ENCODE assay signal across 15 cellular contexts in genomic region chr12:54034784-54035310, GRCh38. TPM values are rescaled to one million over a fixed set of nuclear protein-coding genes. Genes with fewer than 3 reads are reported as not detected.
A peak's percentile ranks its signal among the peaks of the same experiment; 100 is the strongest.
DNase-seq lines count a peak whose midpoint lies in the region; ATAC-seq, FAIRE-seq and TF ChIP-seq lines count a peak whose summit lies in the region.
"Had no signal": no experiment of that assay in that cellular context is flagged by ENCODE, and none has a peak within 500 bp of the region (broad histone marks: within the 10 kb centered on the region; RNA-seq: fewer than 3 reads in every experiment).

No MANE protein-coding gene starts in this region.

- H3K9me3 ChIP-seq in astrocyte (ENCODE audit: insufficient read depth, low read depth, low read length) (peaks cover 7% of the 10 kb centered on the region), upper lobe of right lung (no peaks in the 10 kb centered on the region), gastroesophageal sphincter (peaks cover 0 to 4% (median 0%) of the 10 kb centered on the region in 3 donors)
- H3K9me3 ChIP-seq: adrenal gland, heart left ventricle, MG63 had no signal

- H3K27ac Mint-ChIP-seq in activated naive CD8-positive, alpha-beta T cell treated with anti-CD3 and anti-CD28 coated beads, Interleukin-2, amount 10 ng/mL, durations not matched to agents 7 days and 5 days, result no peak overlapping the region
- no peak overlapping the region for H3K27ac Mint-ChIP-seq in activated naive CD8-positive, alpha-beta T cell treated with anti-CD3 and anti-CD28 coated beads, Interleukin-2, amount 50 U/mL, for 24 hours
- peak overlapping the region; percentile 83 for H3K27ac Mint-ChIP-seq in astrocyte (ENCODE audit: unreplicated experiment)
- peak overlapping the region; percentile 98 for H3K27ac Mint-ChIP-seq in mesothelial cell of epicardium

- no peak for ATAC-seq in activated naive CD8-positive, alpha-beta T cell treated with anti-CD3 and anti-CD28 coated beads, Interleukin-2, amount 10 ng/mL, durations not matched to agents 7 days and 5 days (ENCODE audit: low read depth)
- ATAC-seq in activated naive CD8-positive, alpha-beta T cell treated with anti-CD3 and anti-CD28 coated beads, Interleukin-2, amount 50 U/mL, for 24 hours, result no peak
- ATAC-seq in upper lobe of right lung, result no peak
- no peak for ATAC-seq in HG03097 (IDR thresholded peaks at IDR 0.05; ENCODE audit: low FRiP score, unreplicated experiment)
- ATAC-seq in gastroesophageal sphincter, result no peak
- ATAC-seq: heart left ventricle had no signal

- H3K4me1 ChIP-seq in astrocyte (ENCODE audit: insufficient read depth, low read length) (no peaks in the 10 kb centered on the region), upper lobe of right lung (no peaks in the 10 kb centered on the region), gastroesophageal sphincter (peaks cover 0 to 44% (median 10%) of the 10 kb centered on the region in 3 donors)

- no peaks in the 10 kb centered on the region for H3K36me3 Mint-ChIP-seq in activated naive CD8-positive, alpha-beta T cell treated with anti-CD3 and anti-CD28 coated beads, Interleukin-2, amount 10 ng/mL, durations not matched to agents 7 days and 5 days
- no peaks in the 10 kb centered on the region for H3K36me3 Mint-ChIP-seq in activated naive CD8-positive, alpha-beta T cell treated with anti-CD3 and anti-CD28 coated beads, Interleukin-2, amount 50 U/mL, for 24 hours (ENCODE audit: low read depth)
- H3K36me3 Mint-ChIP-seq in astrocyte (ENCODE audit: low read depth, unreplicated experiment) (peaks cover 3% of the 10 kb centered on the region), mesothelial cell of epicardium (no peaks in the 10 kb centered on the region)

- H3K36me3 ChIP-seq in astrocyte (ENCODE audit: insufficient read depth, low read length) (no peaks in the 10 kb centered on the region), upper lobe of right lung (no peaks in the 10 kb centered on the region), gastroesophageal sphincter (no peaks in the 10 kb centered on the region)
- H3K36me3 ChIP-seq: adrenal gland, heart left ventricle had no signal

- POLR2A ChIA-PET in activated naive CD8-positive, alpha-beta T cell treated with anti-CD3 and anti-CD28 coated beads, Interleukin-2, amount 10 ng/mL, durations not matched to agents 7 days and 5 days (lab: Charles Lee), result no interaction called here

- H3K27ac ChIP-seq in astrocyte (ENCODE audit: low read depth, low read length) (no peak overlapping the region), upper lobe of right lung (no peak overlapping the region), gastroesophageal sphincter (peak overlapping the region in 2 of 4 donors; percentile 67 to 84)
- H3K27ac ChIP-seq: heart left ventricle, SK-N-MC had no signal

- H2AFZ ChIP-seq in astrocyte (ENCODE audit: low read depth, low read length), result no peak overlapping the region

- H3K27me3 ChIP-seq in astrocyte (ENCODE audit: insufficient read depth, low read length) (peaks cover 75% of the 10 kb centered on the region), upper lobe of right lung (peaks cover 93% of the 10 kb centered on the region), gastroesophageal sphincter (peaks cover 56% of the 10 kb centered on the region)
- H3K27me3 ChIP-seq: adrenal gland, MG63 had no signal

- TF ChIP-seq EP300 in gastroesophageal sphincter (IDR thresholded peaks at IDR 0.05), result no peak

- TF ChIP-seq CTCF in astrocyte (IDR thresholded peaks at IDR 0.05; ENCODE audit: insufficient read depth, low read depth, low read length) (no peak), mesothelial cell of epicardium (IDR thresholded peaks at IDR 0.05; ENCODE audit: unreplicated experiment) (no peak), upper lobe of right lung (IDR thresholded peaks at IDR 0.05) (no peak), gastroesophageal sphincter (IDR thresholded peaks at IDR 0.05) (no peak)

- H3K4me2 ChIP-seq in astrocyte (ENCODE audit: low read length), result no peak overlapping the region

- H3K9ac ChIP-seq in astrocyte (ENCODE audit: low read length), result no peak overlapping the region

- no peaks in the 10 kb centered on the region for H3K79me2 ChIP-seq in astrocyte (ENCODE audit: insufficient read depth, low read length)

- no peak for DNase-seq in activated naive CD8-positive, alpha-beta T cell treated with anti-CD3 and anti-CD28 coated beads, Interleukin-2, amount 10 ng/mL, durations not matched to agents 7 days and 5 days
- no peak for DNase-seq in activated naive CD8-positive, alpha-beta T cell treated with anti-CD3 and anti-CD28 coated beads, Interleukin-2, amount 50 U/mL, for 24 hours
- DNase-seq in astrocyte (ENCODE audit: low read depth) (no peak), mesothelial cell of epicardium (ENCODE audit: low spot score in 2 of 2, unreplicated experiment in 2 of 2) (no peak), upper lobe of right lung (peak; percentile 37), NCI-H446 treated with DMSO at 0.1 percent for 48 hours (lab: John Stamatoyannopoulos, UW) (no peak)
- DNase-seq: DMS153, heart left ventricle, MG63, NCI-H1930, NCI-H510A treated with DMSO at 0.1 percent for 48 hours had no signal

- H3K27me3 Mint-ChIP-seq in activated naive CD8-positive, alpha-beta T cell treated with anti-CD3 and anti-CD28 coated beads, Interleukin-2, amount 10 ng/mL, durations not matched to agents 7 days and 5 days, result peaks cover 94% of the 10 kb centered on the region
- H3K27me3 Mint-ChIP-seq in activated naive CD8-positive, alpha-beta T cell treated with anti-CD3 and anti-CD28 coated beads, Interleukin-2, amount 50 U/mL, for 24 hours, result peaks cover 83% of the 10 kb centered on the region
- peaks cover 84% of the 10 kb centered on the region for H3K27me3 Mint-ChIP-seq in astrocyte (ENCODE audit: low read depth, unreplicated experiment)
- peaks cover 16% of the 10 kb centered on the region for H3K27me3 Mint-ChIP-seq in mesothelial cell of epicardium (ENCODE audit: low read depth)

- peaks cover 11% of the 10 kb centered on the region for H3K4me1 Mint-ChIP-seq in activated naive CD8-positive, alpha-beta T cell treated with anti-CD3 and anti-CD28 coated beads, Interleukin-2, amount 10 ng/mL, durations not matched to agents 7 days and 5 days
- H3K4me1 Mint-ChIP-seq in activated naive CD8-positive, alpha-beta T cell treated with anti-CD3 and anti-CD28 coated beads, Interleukin-2, amount 50 U/mL, for 24 hours, result peaks cover 16% of the 10 kb centered on the region
- H3K4me1 Mint-ChIP-seq in astrocyte (ENCODE audit: low read depth, unreplicated experiment) (no peaks in the 10 kb centered on the region), mesothelial cell of epicardium (peaks cover 85% of the 10 kb centered on the region)

- no peaks in the 10 kb centered on the region for H4K20me1 ChIP-seq in astrocyte (ENCODE audit: insufficient read depth, low read length)

- no peak for TF ChIP-seq POLR2A in gastroesophageal sphincter (IDR thresholded peaks at IDR 0.05)

- no peak for FAIRE-seq in astrocyte (lab: Jason Lieb, UNC)

- peak overlapping the region; percentile 10 for H3K4me3 Mint-ChIP-seq in activated naive CD8-positive, alpha-beta T cell treated with anti-CD3 and anti-CD28 coated beads, Interleukin-2, amount 10 ng/mL, durations not matched to agents 7 days and 5 days
- H3K4me3 Mint-ChIP-seq in activated naive CD8-positive, alpha-beta T cell treated with anti-CD3 and anti-CD28 coated beads, Interleukin-2, amount 50 U/mL, for 24 hours, result no peak overlapping the region
- H3K4me3 Mint-ChIP-seq in astrocyte (ENCODE audit: unreplicated experiment) (no peak overlapping the region), mesothelial cell of epicardium (peak overlapping the region; percentile 81)

- H3K9me3 Mint-ChIP-seq in activated naive CD8-positive, alpha-beta T cell treated with anti-CD3 and anti-CD28 coated beads, Interleukin-2, amount 10 ng/mL, durations not matched to agents 7 days and 5 days, result no peaks in the 10 kb centered on the region
- no peaks in the 10 kb centered on the region for H3K9me3 Mint-ChIP-seq in activated naive CD8-positive, alpha-beta T cell treated with anti-CD3 and anti-CD28 coated beads, Interleukin-2, amount 50 U/mL, for 24 hours
- H3K9me3 Mint-ChIP-seq in astrocyte (ENCODE audit: unreplicated experiment) (peaks cover 27% of the 10 kb centered on the region), mesothelial cell of epicardium (no peaks in the 10 kb centered on the region)

- WGBS in gastroesophageal sphincter (ENCODE audit: low coverage in 1 of 2), 2 donors, result 77 to 96% methylated on average over 3 to 4 of the region's 23 CpGs

- H3K4me3 ChIP-seq in astrocyte (ENCODE audit: insufficient read depth, low read depth, low read length), result no peak overlapping the region
- no peak overlapping the region for H3K4me3 ChIP-seq in upper lobe of right lung
- H3K4me3 ChIP-seq in gastroesophageal sphincter, result peak overlapping the region in 1 of 2 donors; percentile 56
- H3K4me3 ChIP-seq: MG63 had no signal

- intact Hi-C loops in upper lobe of right lung (cut with DNase I), result no loop called here

RNA-seq across cellular contexts. Expression of gene HOXC5, which starts 2.0 kb away (rescaled TPM):
- total RNA-seq in activated naive CD8-positive, alpha-beta T cell treated with anti-CD3 and anti-CD28 coated beads, Interleukin-2, amount 10 ng/mL, durations not matched to agents 7 days and 5 days, result not detected
- not detected in 2 replicates for total RNA-seq in astrocyte
- 28.7 to 33.8 TPM (median 29.3 TPM) in 3 replicates for total RNA-seq in mesothelial cell of epicardium
- total RNA-seq in upper lobe of right lung, result not detected
- 1 to 10 TPM in 2 of 4 donors, under 1 TPM in 1, not detected in 1; 0.31 to 3.3 (median 1.3) TPM for total RNA-seq in gastroesophageal sphincter
- total RNA-seq: heart left ventricle had no signal

RNA-seq across cellular contexts. Expression of gene HOXC6, which starts 6.6 kb away (rescaled TPM):
- total RNA-seq in activated naive CD8-positive, alpha-beta T cell treated with anti-CD3 and anti-CD28 coated beads, Interleukin-2, amount 10 ng/mL, durations not matched to agents 7 days and 5 days, result not detected
- total RNA-seq in astrocyte (not detected in 2 replicates), mesothelial cell of epicardium (15.5 to 17.4 TPM (median 16.3 TPM) in 3 replicates), upper lobe of right lung (1.4 TPM), gastroesophageal sphincter (under 1 TPM in 1 of 4 donors, not detected in 3; 0.50 TPM)

RNA-seq across cellular contexts. Expression of gene HOXC4, which starts 18.8 kb away (rescaled TPM):
- 1 to 10 TPM; 1.2 to 1.5 TPM for total RNA-seq in activated naive CD8-positive, alpha-beta T cell treated with anti-CD3 and anti-CD28 coated beads, Interleukin-2, amount 10 ng/mL, durations not matched to agents 7 days and 5 days
- total RNA-seq in astrocyte (not detected in 2 replicates), mesothelial cell of epicardium (67.4 to 73.6 TPM (median 69.4 TPM) in 3 replicates), upper lobe of right lung (0.61 TPM), gastroesophageal sphincter (1 to 10 TPM in 3 of 4 donors, under 1 TPM in 1; 0.69 to 5.7 (median 2.7) TPM)

RNA-seq across cellular contexts. Expression of gene HOXC8, which starts 26.1 kb away (rescaled TPM):
- not detected for total RNA-seq in activated naive CD8-positive, alpha-beta T cell treated with anti-CD3 and anti-CD28 coated beads, Interleukin-2, amount 10 ng/mL, durations not matched to agents 7 days and 5 days
- total RNA-seq in astrocyte (not detected in 2 replicates), mesothelial cell of epicardium (4.9 to 5.9 TPM (median 5.5 TPM) in 3 replicates), upper lobe of right lung (0.55 TPM), gastroesophageal sphincter (under 1 TPM in 2 of 4 donors, not detected in 2; 0.15 to 0.40 TPM)
- total RNA-seq: heart left ventricle had no signal

RNA-seq across cellular contexts. Expression of gene HOXC9, which starts 34.9 kb away (rescaled TPM):
- not detected for total RNA-seq in activated naive CD8-positive, alpha-beta T cell treated with anti-CD3 and anti-CD28 coated beads, Interleukin-2, amount 10 ng/mL, durations not matched to agents 7 days and 5 days
- not detected in 2 replicates for total RNA-seq in astrocyte
- 1.1 to 2.0 TPM (median 1.6 TPM) in 3 replicates for total RNA-seq in mesothelial cell of epicardium
- total RNA-seq in upper lobe of right lung, result 0.61 TPM
- total RNA-seq in gastroesophageal sphincter, result not detected
- total RNA-seq: heart left ventricle had no signal

Comparison
In these comparisons a context has a peak if more than half of its experiments do, and no peak if none do; other contexts are left out.
1. H3K4me3 Mint-ChIP-seq: peak in activated naive CD8-positive, alpha-beta T cell treated with anti-CD3 and anti-CD28 coated beads, Interleukin-2, amount 10 ng/mL, durations not matched to agents 7 days and 5 days (single experiment) and mesothelial cell of epicardium (single experiment); none in activated naive CD8-positive, alpha-beta T cell treated with anti-CD3 and anti-CD28 coated beads, Interleukin-2, amount 50 U/mL, for 24 hours (single experiment) and astrocyte (single experiment).
2. H3K27ac Mint-ChIP-seq: peak in astrocyte (single experiment) and mesothelial cell of epicardium (single experiment); none in activated naive CD8-positive, alpha-beta T cell treated with anti-CD3 and anti-CD28 coated beads, Interleukin-2, amount 10 ng/mL, durations not matched to agents 7 days and 5 days (single experiment) and activated naive CD8-positive, alpha-beta T cell treated with anti-CD3 and anti-CD28 coated beads, Interleukin-2, amount 50 U/mL, for 24 hours (single experiment).
3. RNA of gene HOXC4, which starts 18.8 kb away (total RNA-seq): 67.4 to 73.6 TPM in mesothelial cell of epicardium; 0.69 to 5.7 TPM in gastroesophageal sphincter, 1.2 to 1.5 TPM in activated naive CD8-positive, alpha-beta T cell treated with anti-CD3 and anti-CD28 coated beads, Interleukin-2, amount 10 ng/mL, durations not matched to agents 7 days and 5 days, 0.61 TPM in upper lobe of right lung (single experiment) and not detected in astrocyte; every median in the first group is over 10 times any median in the second.